Comparison of ENCODE assay signal across 2 cellular contexts in genomic region chr3:40404591-40405198, GRCh38.
TF ChIP-seq lines count a peak whose summit lies in the region.

No MANE protein-coding gene starts in this region.

TF ChIP-seq in HEK293, 187 proteins besides CTCF, POLR2A, EP300 and RAD21:
- TF ChIP-seq ZNF600 (tag by site-specific recombination; IDR thresholded peaks at IDR 0.05): no peak
- TF ChIP-seq ZIC2 (tag by site-specific recombination; IDR thresholded peaks at IDR 0.05): peak; percentile 67

TF ChIP-seq in K562, 482 proteins besides CTCF, POLR2A, EP300 and RAD21:
- no peak for TF ChIP-seq RBM25 (IDR thresholded peaks at IDR 0.05; ENCODE audit: low read depth, low read length, severe bottlenecking)
- TF ChIP-seq NFXL1 (CRISPR knock-in tag; IDR thresholded peaks at IDR 0.05): no peak
- no peak for TF ChIP-seq POLR2G (IDR thresholded peaks at IDR 0.05; ENCODE audit: low read depth, low read length)
- TF ChIP-seq ERF (CRISPR knock-in tag; IDR thresholded peaks at IDR 0.05): no peak
- TF ChIP-seq CEBPG (CRISPR knock-in tag; IDR thresholded peaks at IDR 0.05): no peak
- TF ChIP-seq CEBPG (tag; conservative IDR thresholded peaks at IDR 0.05 in 1 of 2, IDR thresholded peaks at IDR 0.05 in 1 of 2): 0 out of 4 replicates have a peak, but pooled peaks of 1 of the 2 experiments have one; percentile 21
- no peak for TF ChIP-seq FOXK1 (CRISPR knock-in tag; IDR thresholded peaks at IDR 0.05; ENCODE audit: borderline replicate concordance)
- TF ChIP-seq ZNF644 (tag; IDR thresholded peaks at IDR 0.05; ENCODE audit: low read depth): no peak
- no peak for TF ChIP-seq CREB5 (CRISPR knock-in tag; IDR thresholded peaks at IDR 0.05)
